11 cellular contexts compared by ENCODE assay signal in the genomic region with DNA sequence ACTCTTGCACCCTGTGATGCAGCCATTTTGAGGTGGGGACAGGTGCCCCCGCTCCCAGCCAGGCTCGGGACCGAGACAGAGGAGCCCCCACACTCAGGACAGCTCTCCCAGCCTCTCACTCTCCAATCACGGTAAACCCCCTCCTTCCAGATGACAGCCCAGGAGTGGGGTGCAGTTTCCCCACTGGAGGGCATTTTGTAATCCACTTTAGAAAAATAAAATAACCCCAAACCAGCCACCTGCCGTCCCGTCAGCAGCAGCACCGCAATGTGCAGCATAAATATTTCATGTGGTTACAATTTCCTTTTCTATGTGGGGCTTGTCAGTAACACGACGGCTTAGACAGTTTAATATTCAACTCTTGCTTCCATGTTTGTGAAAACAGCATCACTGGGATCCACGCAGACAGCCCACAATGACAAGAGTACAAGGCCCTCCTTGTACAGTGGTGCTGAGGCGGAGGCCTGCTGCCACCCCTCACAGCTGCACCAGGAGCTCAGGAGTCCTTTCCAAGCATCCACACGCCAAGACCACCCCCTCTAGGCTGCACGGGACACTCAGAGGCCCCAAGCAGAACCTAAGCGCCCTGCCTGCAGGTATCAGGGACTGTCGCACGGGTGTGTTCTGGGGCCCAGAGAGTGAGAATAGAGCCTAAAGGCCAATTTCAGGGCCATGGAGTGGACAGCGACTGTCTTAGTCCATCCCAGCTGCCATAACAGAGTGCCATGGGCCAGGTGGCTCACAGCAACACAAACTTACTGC.
DNase-seq lines count a peak whose midpoint lies in the region; TF ChIP-seq lines count a peak whose summit lies in the region.
"Had no signal": no experiment of that assay in that cellular context is flagged by ENCODE, and none has a peak within 500 bp of the region (broad histone marks: within the 10 kb centered on the region; RNA-seq: fewer than 3 reads in every experiment).

No MANE protein-coding gene starts in this region.

- H4K20me1 ChIP-seq in mammary epithelial cell (ENCODE audit: insufficient read depth, low read length), result no peaks in the 10 kb centered on the region

- in situ Hi-C loops in mammary epithelial cell (cut with MboI; ENCODE audit: low sequenced_read_pairs in 2 of 2), result no loop called here

- no peak for TF ChIP-seq POLR2A in vagina (IDR thresholded peaks at IDR 0.05)

- H3K36me3 ChIP-seq in vagina (no peaks in the 10 kb centered on the region), mammary epithelial cell (ENCODE audit: insufficient read depth, low read length) (no peaks in the 10 kb centered on the region), colonic mucosa (no peaks in the 10 kb centered on the region)
- H3K36me3 ChIP-seq: uterus had no signal

- intact Hi-C loops in vagina (cut with DNase I), result no loop called here
- intact Hi-C loops in mammary epithelial cell (cut with micrococcal nuclease), result no loop called here
- intact Hi-C loops in colonic mucosa (cut with DNase I), result loop anchor here (10.0 kb wide), 1 partner anchor 226 kb away; no protein-coding TSS in a partner anchor

- H3K4me1 ChIP-seq in vagina (no peaks in the 10 kb centered on the region), mammary epithelial cell (ENCODE audit: insufficient read depth, low read length) (no peaks in the 10 kb centered on the region), colonic mucosa (no peaks in the 10 kb centered on the region)
- H3K4me1 ChIP-seq: uterus had no signal

- dilution Hi-C loops in mammary epithelial cell (cut with HindIII; ENCODE audit: low sequenced_read_pairs), result no loop called here

- peak; percentile 18 for DNase-seq in stimulated activated CD4-positive, alpha-beta T cell treated with anti-CD3 and anti-CD28 coated beads, Interleukin-15, amount 100 ng/mL, for 24 hours
- no peak for DNase-seq in stimulated activated CD4-positive, alpha-beta T cell treated with anti-CD3 and anti-CD28 coated beads, Interleukin-1b, Interleukin-23, amount 100 ng/mL, for 48 hours
- DNase-seq in activated CD8-positive, alpha-beta memory T cell treated with anti-CD3 and anti-CD28 coated beads, Interleukin-2, amount 50 U/mL, for 1 hour (ENCODE audit: extremely low read depth), result peak; percentile 55
- DNase-seq in vagina (ENCODE audit: extremely low spot score in 2 of 2) (peak; percentile 54 to 58), mammary epithelial cell (no peak), NCI-H2196 treated with DMSO at 0.1 percent for 48 hours (lab: John Stamatoyannopoulos, UW; ENCODE audit: unreplicated experiment) (no peak), colonic mucosa (no peak)
- DNase-seq: mesendoderm, NCI-H2029, uterus had no signal

- H2AFZ ChIP-seq in mammary epithelial cell (ENCODE audit: low read depth, low read length), result no peak overlapping the region

- no peaks in the 10 kb centered on the region for H3K27me3 ChIP-seq in layer of hippocampus (ENCODE audit: control insufficient read depth, insufficient read depth, low read length)
- no peaks in the 10 kb centered on the region for H3K27me3 ChIP-seq in vagina
- H3K27me3 ChIP-seq in mammary epithelial cell (ENCODE audit: insufficient read depth, low read length), result no peaks in the 10 kb centered on the region
- no peaks in the 10 kb centered on the region for H3K27me3 ChIP-seq in colonic mucosa
- H3K27me3 ChIP-seq: uterus had no signal

- TF ChIP-seq CTCF in vagina (IDR thresholded peaks at IDR 0.05), result no peak
- no peak for TF ChIP-seq CTCF in mammary epithelial cell (conservative IDR thresholded peaks at IDR 0.05 in 1 of 2, IDR thresholded peaks at IDR 0.05 in 1 of 2; ENCODE audit: extremely low read depth in 1 of 2, insufficient read depth in 1 of 2, low read depth in 1 of 2, low read length in 2 of 2)
- no peak for TF ChIP-seq CTCF in colonic mucosa (IDR thresholded peaks at IDR 0.05)

- no peaks in the 10 kb centered on the region for H3K79me2 ChIP-seq in mammary epithelial cell (ENCODE audit: insufficient read depth, low read length)

- H3K4me3 ChIP-seq in vagina (no peak overlapping the region), mammary epithelial cell (replicated peaks in 1 of 3; ENCODE audit: insufficient read depth in 1 of 3, low read depth in 2 of 3, low read length in 3 of 3) (no peak overlapping the region), colonic mucosa (no peak overlapping the region)
- H3K4me3 ChIP-seq: uterus had no signal

- no peak overlapping the region for H3K9ac ChIP-seq in mammary epithelial cell (ENCODE audit: insufficient read depth, low read length)
- peak overlapping the region in 1 of 2 donors; percentile 19 for H3K9ac ChIP-seq in colonic mucosa (ENCODE audit: low read depth in 2 of 2, low read length in 2 of 2)

- BruUV-seq in mammary epithelial cell (replicated peaks; lab: Mats Ljungman, UMichigan), result no TSS peak

- 90% methylated on average over 10 of the region's 17 CpGs for WGBS in mammary epithelial cell (ENCODE audit: low coverage, missing lambda C conversion rate)

- H3K27ac ChIP-seq in layer of hippocampus (ENCODE audit: low read depth, low read length) (peak overlapping the region; percentile 14), vagina (no peak overlapping the region), mammary epithelial cell (ENCODE audit: insufficient read depth, low read depth, low read length) (no peak overlapping the region), colonic mucosa (no peak overlapping the region)
- H3K27ac ChIP-seq: uterus had no signal

- H3K9me3 ChIP-seq in vagina (no peaks in the 10 kb centered on the region), mammary epithelial cell (replicated peaks; ENCODE audit: insufficient read depth, low read length) (no peaks in the 10 kb centered on the region), colonic mucosa (no peaks in the 10 kb centered on the region)
- H3K9me3 ChIP-seq: uterus had no signal

- CTCF ChIA-PET in mammary epithelial cell (lab: Charles Lee; ENCODE audit: low non-redundant PET), result no interaction called here

- no peak overlapping the region for H3K4me2 ChIP-seq in mammary epithelial cell (ENCODE audit: insufficient read depth, low read depth, low read length)

Comparison
In these comparisons a context has a peak if more than half of its experiments do, and no peak if none do; other contexts are left out.
1. DNase-seq: peak in stimulated activated CD4-positive, alpha-beta T cell treated with anti-CD3 and anti-CD28 coated beads, Interleukin-15, amount 100 ng/mL, for 24 hours (single experiment), activated CD8-positive, alpha-beta memory T cell treated with anti-CD3 and anti-CD28 coated beads, Interleukin-2, amount 50 U/mL, for 1 hour (single experiment) and vagina (2 of 2); none in stimulated activated CD4-positive, alpha-beta T cell treated with anti-CD3 and anti-CD28 coated beads, Interleukin-1b, Interleukin-23, amount 100 ng/mL, for 48 hours (single experiment), mammary epithelial cell (single experiment), NCI-H2196 treated with DMSO at 0.1 percent for 48 hours (single experiment) and colonic mucosa (single experiment).